Comparison of ENCODE assay signal across 8 cellular contexts in the genomic region with DNA sequence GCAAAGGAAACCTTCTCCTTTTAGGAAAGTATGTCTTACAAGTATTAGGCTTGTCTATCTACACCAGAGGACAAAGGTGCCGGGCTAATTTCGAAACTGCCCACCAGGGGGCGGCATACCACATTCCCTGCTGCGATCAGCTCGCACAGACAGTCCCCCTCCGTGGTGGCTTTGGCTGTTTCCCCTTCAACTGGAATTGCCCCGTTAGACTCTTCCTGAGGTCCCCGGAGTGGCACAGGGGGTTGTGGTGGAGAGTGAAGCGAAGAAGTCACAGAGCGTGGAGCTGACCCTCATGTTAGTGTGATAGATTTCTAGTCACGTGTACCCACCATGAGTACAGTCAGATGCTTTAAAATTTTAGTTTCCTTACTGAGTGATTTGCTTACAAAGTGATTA. TPM values are rescaled to one million over a fixed set of nuclear protein-coding genes. Genes with fewer than 3 reads are reported as not detected.
DNase-seq lines count a peak whose midpoint lies in the region; ATAC-seq, FAIRE-seq and TF ChIP-seq lines count a peak whose summit lies in the region.

No MANE protein-coding gene starts in this region.

- no peaks in the 10 kb centered on the region for H4K20me1 ChIP-seq in OCI-LY1 (ENCODE audit: insufficient read depth, low read length)

- WGBS in esophagus muscularis mucosa = 0% methylated on average over 8 of the region's 11 CpGs

- no peaks in the 10 kb centered on the region for H3K9me2 ChIP-seq in OCI-LY1 (ENCODE audit: low read depth, low read length)

- peak; percentile 61 for ATAC-seq in GM21447 (IDR thresholded peaks at IDR 0.05; ENCODE audit: unreplicated experiment)

- H3K4me3 ChIP-seq in HUES6 (ENCODE audit: low read depth, low read length) (peak overlapping the region; percentile 54), OCI-LY1 (ENCODE audit: low read depth, low read length, poor library complexity, severe bottlenecking) (peak overlapping the region; percentile 61), esophagus muscularis mucosa (peak overlapping the region; percentile 45 to 60 (median 48)), muscle layer of colon (ENCODE audit: low read depth in 1 of 2, low read length in 2 of 2) (peak overlapping the region; percentile 36 to 86)

- H3K4me1 ChIP-seq in HUES6 (ENCODE audit: control insufficient read depth, insufficient read depth, low read length) (peaks cover 14% of the 10 kb centered on the region), OCI-LY1 (ENCODE audit: insufficient read depth, low read length, severe bottlenecking) (peaks cover 21% of the 10 kb centered on the region), esophagus muscularis mucosa (peaks cover 7 to 12% (median 9%) of the 10 kb centered on the region in 4 donors), muscle layer of colon (ENCODE audit: insufficient read depth, low read length) (peaks cover 6% of the 10 kb centered on the region)

- H2AFZ ChIP-seq in OCI-LY1 (ENCODE audit: low read length) = peak overlapping the region; percentile 96

- TF ChIP-seq CTCF in D721Med (IDR thresholded peaks at IDR 0.05; ENCODE audit: insufficient read depth, missing control alignments) = peak; percentile 87
- peak; percentile 85 for TF ChIP-seq CTCF in OCI-LY1 (IDR thresholded peaks at IDR 0.05; ENCODE audit: low read length)
- TF ChIP-seq CTCF in esophagus muscularis mucosa (IDR thresholded peaks at IDR 0.05) = peak; percentile 83 to 91 (median 90)

- TF ChIP-seq POLR2A in esophagus muscularis mucosa (IDR thresholded peaks at IDR 0.05; ENCODE audit: low read depth) = no peak

- no peak overlapping the region for H3K9ac ChIP-seq in HUES6 (ENCODE audit: low read length)
- peak overlapping the region; percentile 55 for H3K9ac ChIP-seq in OCI-LY1 (ENCODE audit: low read length)
- H3K9ac ChIP-seq in muscle layer of colon (ENCODE audit: low read length) = no peak overlapping the region

- H3K27me3 ChIP-seq in HUES6 (ENCODE audit: control insufficient read depth, insufficient read depth, low read length) (no peaks in the 10 kb centered on the region), OCI-LY1 (ENCODE audit: insufficient read depth, low read length) (no peaks in the 10 kb centered on the region), esophagus muscularis mucosa (peaks cover 0 to 22% (median 0%) of the 10 kb centered on the region in 4 donors), muscle layer of colon (ENCODE audit: control insufficient read depth in 1 of 2, insufficient read depth in 2 of 2, low read length in 2 of 2) (no peaks in the 10 kb centered on the region)

- H3K9me3 ChIP-seq in HUES6 (ENCODE audit: control insufficient read depth, insufficient read depth, low read depth, low read length) = no peaks in the 10 kb centered on the region
- H3K9me3 ChIP-seq in OCI-LY1 (ENCODE audit: low read length) = no peaks in the 10 kb centered on the region
- no peaks in the 10 kb centered on the region for H3K9me3 ChIP-seq in esophagus muscularis mucosa
- H3K9me3 ChIP-seq in muscle layer of colon (ENCODE audit: low read length) = no peaks in the 10 kb centered on the region

- no peak for TF ChIP-seq EP300 in esophagus muscularis mucosa (IDR thresholded peaks at IDR 0.05)

- DNase-seq in D721Med (ENCODE audit: insufficient read length, low spot score) (peak; percentile 44), activated T-cell treated with anti-CD3 and anti-CD28 coated beads for 48 hours (ENCODE audit: low read depth) (peak; percentile 82), esophagus muscularis mucosa (ENCODE audit: extremely low spot score) (peak; percentile 97)
- peak; percentile 89 for DNase-seq in stimulated activated CD8-positive, alpha-beta memory T cell treated with anti-CD3 and anti-CD28 coated beads, Interleukin-7, amount 100 ng/mL, for 24 hours (ENCODE audit: low read depth)

- H3K27ac ChIP-seq in HUES6 (ENCODE audit: low read depth, low read length) (no peak overlapping the region), OCI-LY1 (ENCODE audit: low read depth, low read length, poor library complexity, severe bottlenecking) (no peak overlapping the region), esophagus muscularis mucosa (replicated peaks in 1 of 4) (peak overlapping the region in 1 of 4 donors; percentile 42), muscle layer of colon (ENCODE audit: low read depth, low read length) (no peak overlapping the region)

- H3F3A ChIP-seq in OCI-LY1 (ENCODE audit: insufficient read depth, low read length) = no peaks in the 10 kb centered on the region

- intact Hi-C loops in esophagus muscularis mucosa (cut with DNase I) = no loop called here

- no peaks in the 10 kb centered on the region for H3K79me2 ChIP-seq in OCI-LY1 (ENCODE audit: insufficient read depth, low read length)

- no peaks in the 10 kb centered on the region for H3K36me3 ChIP-seq in HUES6 (ENCODE audit: control insufficient read depth, insufficient read depth, low read length)
- H3K36me3 ChIP-seq in OCI-LY1 (ENCODE audit: insufficient read depth, low read length) = no peaks in the 10 kb centered on the region
- H3K36me3 ChIP-seq in esophagus muscularis mucosa = no peaks in the 10 kb centered on the region
- H3K36me3 ChIP-seq in muscle layer of colon (ENCODE audit: insufficient read depth, low read length) = no peaks in the 10 kb centered on the region

- peak overlapping the region; percentile 98 for H3K4me2 ChIP-seq in OCI-LY1 (ENCODE audit: low read length)

- FAIRE-seq in D721Med (lab: Jason Lieb, UNC) = no peak

RNA-seq across cellular contexts. Expression of gene PTTG1, which starts 17.5 kb away (rescaled TPM):
- 1 to 10 TPM in 3 of 4 donors, not detected in 1; 2.6 to 6.3 (median 5.5) TPM for total RNA-seq in esophagus muscularis mucosa

RNA-seq across cellular contexts. Expression of gene SLU7, which starts 20.3 kb away (rescaled TPM):
- 10 to 100 TPM; 43.5 to 82.0 (median 69.5) TPM for total RNA-seq in esophagus muscularis mucosa

RNA-seq across cellular contexts. Expression of gene FAM200C, which starts 39.3 kb away (rescaled TPM):
- 1 to 10 TPM; 3.0 to 9.6 (median 5.8) TPM for total RNA-seq in esophagus muscularis mucosa

Comparison
In these comparisons a context has a peak if more than half of its experiments do, and no peak if none do; other contexts are left out.
1. DNase-seq: peak in every context shown above with its lines; median percentile 97 in esophagus muscularis mucosa; 89 in stimulated activated CD8-positive, alpha-beta memory T cell treated with anti-CD3 and anti-CD28 coated beads, Interleukin-7, amount 100 ng/mL, for 24 hours; 82 in activated T-cell treated with anti-CD3 and anti-CD28 coated beads for 48 hours; 44 in D721Med.